In genomic region chr4:120008075-120008474, GRCh38 we compare ENCODE assay signal across 23 cellular contexts.
"Had no signal": no experiment of that assay in that cellular context is flagged by ENCODE, and none has a peak within 500 bp of the region (broad histone marks: within the 10 kb centered on the region; RNA-seq: fewer than 3 reads in every experiment).

No MANE protein-coding gene starts in this region.

- H3K4me3 Mint-ChIP-seq: dendritic cell treated with granulocyte-macrophage colony-stimulating factor and Interleukin-4, amounts not matched to agents 40 ng/mL and 50 ng/mL, for 4 days; effector memory CD8-positive, alpha-beta T cell; naive thymus-derived CD8-positive, alpha-beta T cell; neural crest cell; type B pancreatic cell had no signal

- H3K27me3 Mint-ChIP-seq: dendritic cell treated with granulocyte-macrophage colony-stimulating factor and Interleukin-4, amounts not matched to agents 40 ng/mL and 50 ng/mL, for 4 days; progenitor cell of endocrine pancreas had no signal

- ATAC-seq: effector memory CD8-positive, alpha-beta T cell; gastroesophageal sphincter; lower lobe of right lung; mucosa of descending colon; naive thymus-derived CD8-positive, alpha-beta T cell; pancreas; right cardiac atrium; stimulated activated naive CD8-positive, alpha-beta T cell treated with anti-CD3 and anti-CD28 coated beads, Interleukin-15, Interleukin-2, amounts not matched to agents 100 U/mL and 50 U/mL, for 24 hours had no signal

- H3K36me3 Mint-ChIP-seq: naive thymus-derived CD8-positive, alpha-beta T cell had no signal

- H3K27me3 ChIP-seq: esophagus squamous epithelium, gastroesophageal sphincter, pancreas, suprapubic skin, thyroid gland, uterus had no signal

- H3K27ac Mint-ChIP-seq: dendritic cell treated with granulocyte-macrophage colony-stimulating factor and Interleukin-4, amounts not matched to agents 40 ng/mL and 50 ng/mL, for 4 days; effector memory CD8-positive, alpha-beta T cell; naive thymus-derived CD8-positive, alpha-beta T cell; progenitor cell of endocrine pancreas had no signal

- H3K9me3 ChIP-seq: esophagus squamous epithelium, gastroesophageal sphincter, left ventricle myocardium inferior, lower lobe of right lung, mucosa of descending colon, pancreas, suprapubic skin, thyroid gland, uterus had no signal

- H3K4me2 ChIP-seq: smooth muscle cell had no signal

- H3K4me1 Mint-ChIP-seq: naive thymus-derived CD8-positive, alpha-beta T cell; neural crest cell had no signal

- H3K4me1 ChIP-seq: esophagus squamous epithelium, lower lobe of right lung, pancreas, suprapubic skin, thyroid gland, uterus had no signal

- DNase-seq: effector memory CD8-positive, alpha-beta T cell; esophagus squamous epithelium; glutamatergic neuron; kidney; left cardiac atrium; left ventricle myocardium inferior; lower lobe of right lung; mucosa of descending colon; naive thymus-derived CD8-positive, alpha-beta T cell; pancreas; right cardiac atrium; stimulated activated CD4-positive, alpha-beta T cell treated with anti-CD3 and anti-CD28 coated beads, Interleukin-2, amount 100 ng/mL, for 48 hours; stimulated activated naive CD8-positive, alpha-beta T cell treated with anti-CD3 and anti-CD28 coated beads, Interleukin-15, Interleukin-2, amounts not matched to agents 100 U/mL and 50 U/mL, for 24 hours; thyroid gland; uterus had no signal

- H3K9me3 Mint-ChIP-seq: effector memory CD8-positive, alpha-beta T cell; naive thymus-derived CD8-positive, alpha-beta T cell; neural crest cell had no signal

- H3K4me3 ChIP-seq: esophagus squamous epithelium, gastroesophageal sphincter, left ventricle myocardium inferior, lower lobe of right lung, mucosa of descending colon, pancreas, smooth muscle cell, suprapubic skin, thyroid gland, uterus had no signal

- H3K36me3 ChIP-seq: esophagus squamous epithelium, gastroesophageal sphincter, left ventricle myocardium inferior, lower lobe of right lung, pancreas, suprapubic skin, thyroid gland, uterus had no signal

- H3K27ac ChIP-seq: epithelial cell of prostate, esophagus squamous epithelium, left ventricle myocardium inferior, lower lobe of right lung, pancreas, suprapubic skin, thyroid gland, uterus had no signal
